In the genomic region with DNA sequence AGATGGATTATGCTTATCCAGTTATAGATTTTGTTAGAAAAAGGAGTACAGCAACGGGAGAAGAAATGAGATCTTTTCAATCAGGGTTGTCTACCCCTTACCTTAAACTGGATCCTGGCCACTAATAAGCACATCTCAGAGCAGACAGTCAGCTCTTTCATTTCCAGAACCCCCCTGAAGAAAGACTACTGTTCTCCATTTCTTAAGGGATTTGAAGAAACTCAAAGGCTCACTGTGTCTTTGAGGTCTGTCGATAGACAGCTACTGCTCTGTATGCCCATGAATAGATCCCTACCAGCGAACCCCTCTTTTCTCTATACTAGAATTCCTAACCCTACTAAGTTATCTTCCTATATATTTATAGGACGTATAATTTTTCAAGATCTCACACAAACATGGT, we compare ENCODE assay signal across 8 cellular contexts. TPM values are rescaled to one million over a fixed set of nuclear protein-coding genes. Genes with fewer than 3 reads are reported as not detected.
A peak's percentile ranks its signal among the peaks of the same experiment; 100 is the strongest.
DNase-seq lines count a peak whose midpoint lies in the region; ATAC-seq, FAIRE-seq and TF ChIP-seq lines count a peak whose summit lies in the region.

No MANE protein-coding gene starts in this region.

- H3K27me3 ChIP-seq in keratinocyte (ENCODE audit: control insufficient read depth, extremely low read depth, insufficient read depth, low read length), result no peaks in the 10 kb centered on the region

- H3K27ac ChIP-seq in keratinocyte (ENCODE audit: control insufficient read depth, insufficient read depth, low read length) (peak overlapping the region; percentile 90), temporal lobe (ENCODE audit: low read depth, low read length) (peak overlapping the region; percentile 64)

- H3K4me2 ChIP-seq in keratinocyte (ENCODE audit: control insufficient read depth, extremely low read depth, insufficient read depth, low read depth, low read length), result peak overlapping the region; percentile 97

- no peaks in the 10 kb centered on the region for H3K9me1 ChIP-seq in keratinocyte (ENCODE audit: control insufficient read depth, extremely low read depth, insufficient read depth, low read length)

- H3K79me2 ChIP-seq in keratinocyte (ENCODE audit: control insufficient read depth, insufficient read depth, low read length), result peaks cover 42% of the 10 kb centered on the region

- DNase-seq in activated CD4-positive, alpha-beta T cell treated with anti-CD3 and anti-CD28 coated beads for 36 hours, result no peak
- no peak for DNase-seq in activated CD4-positive, alpha-beta T cell treated with anti-CD3 and anti-CD28 coated beads, Interleukin-2, amount 50 U/mL, for 4 hours
- no peak for DNase-seq in keratinocyte (ENCODE audit: low read depth, low spot score)
- DNase-seq in ACHN, result no peak
- no peak for DNase-seq in NCI-H2196 treated with DMSO at 0.1 percent for 48 hours (lab: John Stamatoyannopoulos, UW; ENCODE audit: unreplicated experiment)
- no peak for DNase-seq in stimulated activated CD4-positive, alpha-beta T cell treated with anti-CD3 and anti-CD28 coated beads, Interleukin-4, amount 100 ng/mL, for 4 hours

- peak overlapping the region; percentile 91 for H2AFZ ChIP-seq in keratinocyte (ENCODE audit: control insufficient read depth, low read length)

- CTCF ChIA-PET in activated CD4-positive, alpha-beta T cell treated with anti-CD3 and anti-CD28 coated beads for 36 hours (lab: Charles Lee), result interaction anchor here (0.6 to 2.1 kb wide), 2 partner anchors 57 to 271 kb away, joined by 3 to 7 read pairs; no protein-coding TSS in a partner anchor

- peak overlapping the region; percentile 93 for H3K9ac ChIP-seq in keratinocyte (ENCODE audit: control insufficient read depth, extremely low read depth, insufficient read depth, low read length)

- H3K27me3 Mint-ChIP-seq in activated CD4-positive, alpha-beta T cell treated with anti-CD3 and anti-CD28 coated beads for 36 hours, result no peaks in the 10 kb centered on the region
- H3K27me3 Mint-ChIP-seq in activated naive CD8-positive, alpha-beta T cell, result no peaks in the 10 kb centered on the region

- POLR2A ChIA-PET in activated CD4-positive, alpha-beta T cell treated with anti-CD3 and anti-CD28 coated beads for 36 hours (lab: Charles Lee), result interaction anchor here (0.6 kb wide), 1 partner anchor 86 kb away, joined by 3 read pairs; no protein-coding TSS in a partner anchor

- dilution Hi-C loops in keratinocyte (cut with MboI; ENCODE audit: extremely low pct_ligation_motif_present, low sequenced_read_pairs), result no loop called here

- ATAC-seq in activated CD4-positive, alpha-beta T cell treated with anti-CD3 and anti-CD28 coated beads for 36 hours, result no peak

- peak overlapping the region; percentile 82 for H3K27ac Mint-ChIP-seq in activated CD4-positive, alpha-beta T cell treated with anti-CD3 and anti-CD28 coated beads for 36 hours
- peak overlapping the region; percentile 58 for H3K27ac Mint-ChIP-seq in activated naive CD8-positive, alpha-beta T cell

- H3K9me3 ChIP-seq in keratinocyte (ENCODE audit: control insufficient read depth, low read depth, low read length), result no peaks in the 10 kb centered on the region

- peak overlapping the region; percentile 87 for H3K4me3 Mint-ChIP-seq in activated CD4-positive, alpha-beta T cell treated with anti-CD3 and anti-CD28 coated beads for 36 hours
- peak overlapping the region; percentile 98 for H3K4me3 Mint-ChIP-seq in activated naive CD8-positive, alpha-beta T cell

- peaks cover 8% of the 10 kb centered on the region for H3K9me3 Mint-ChIP-seq in activated CD4-positive, alpha-beta T cell treated with anti-CD3 and anti-CD28 coated beads for 36 hours (ENCODE audit: low read depth)
- H3K9me3 Mint-ChIP-seq in activated naive CD8-positive, alpha-beta T cell (ENCODE audit: low read depth), result peaks cover 6% of the 10 kb centered on the region

- FAIRE-seq in keratinocyte (lab: Jason Lieb, UNC), result no peak

- peaks cover 16% of the 10 kb centered on the region for H3K4me1 Mint-ChIP-seq in activated CD4-positive, alpha-beta T cell treated with anti-CD3 and anti-CD28 coated beads for 36 hours
- peaks cover 19% of the 10 kb centered on the region for H3K4me1 Mint-ChIP-seq in activated naive CD8-positive, alpha-beta T cell (ENCODE audit: low read depth)

- H3K4me3 ChIP-seq in keratinocyte (ENCODE audit: control insufficient read depth in 2 of 3, extremely low read depth in 1 of 3, insufficient read depth in 2 of 3, low read depth in 1 of 3, low read length in 3 of 3), result peak overlapping the region; percentile 86 to 99 (median 97)

- TF ChIP-seq CTCF in keratinocyte (optimal IDR thresholded peaks at IDR 0.05 in 1 of 3, IDR thresholded peaks at IDR 0.05 in 1 of 3, conservative IDR thresholded peaks at IDR 0.05 in 1 of 3; ENCODE audit: extremely low read depth in 1 of 3, insufficient read depth in 2 of 3, low read length in 3 of 3), result no peak

- in situ Hi-C loops in ACHN (cut with HindIII; ENCODE audit: low pct_ligation_motif_present, low pct_unique_long_range_greater_than_20kb, low sequenced_read_pairs), result no loop called here

- no peaks in the 10 kb centered on the region for H3K36me3 ChIP-seq in keratinocyte (ENCODE audit: control insufficient read depth in 2 of 2, extremely low read depth in 1 of 2, insufficient read depth in 2 of 2, low read length in 2 of 2)

- peaks cover 9% of the 10 kb centered on the region for H3K4me1 ChIP-seq in keratinocyte (ENCODE audit: control insufficient read depth, extremely low read depth, insufficient read depth, low read length)

- no peaks in the 10 kb centered on the region for H4K20me1 ChIP-seq in keratinocyte (ENCODE audit: control insufficient read depth, extremely low read depth, insufficient read depth, low read length)

- intact Hi-C loops in activated CD4-positive, alpha-beta T cell treated with anti-CD3 and anti-CD28 coated beads for 36 hours (cut with DNase I, micrococcal nuclease), result loop anchor here (2.0 to 10.0 kb wide), 8 partner anchors 67 to 861 kb away; partner anchors contain the start of genes KLF3 (in 1 of the 2), LIAS (in 1 of the 2), N4BP2 (in 1 of the 2) and PDS5A (in 1 of the 2)

- peaks cover 13% of the 10 kb centered on the region for H3K36me3 Mint-ChIP-seq in activated CD4-positive, alpha-beta T cell treated with anti-CD3 and anti-CD28 coated beads for 36 hours (ENCODE audit: low read depth)
- peaks cover 7% of the 10 kb centered on the region for H3K36me3 Mint-ChIP-seq in activated naive CD8-positive, alpha-beta T cell

RNA-seq across cellular contexts. Expression of gene UGDH, which starts 1.0 kb away (rescaled TPM):
- 10 to 100 TPM; 30.2 to 31.3 TPM for total RNA-seq in activated CD4-positive, alpha-beta T cell treated with anti-CD3 and anti-CD28 coated beads for 36 hours
- polyA plus RNA-seq in keratinocyte, result 23.5 to 39.4 TPM (median 33.0 TPM) in 3 replicates
- 20.2 TPM for polyA plus RNA-seq in keratinocyte (2011; ENCODE audit: low read depth)
- polyA plus RNA-seq in keratinocyte (2011; cell fraction: cytosol; rRNA removed), result 26.6 and 38.1 TPM in 2 replicates
- polyA plus RNA-seq in keratinocyte (2011; cell fraction: nucleus; rRNA removed), result 24.2 and 30.3 TPM in 2 replicates
- 13.5 and 30.1 TPM in 2 replicates for polyA plus RNA-seq in keratinocyte (2012; ENCODE audit: low replicate concordance)
- 7.0 to 31.5 TPM (median 19.3 TPM) in 3 replicates for polyA minus RNA-seq in keratinocyte
- polyA minus RNA-seq in keratinocyte (2011; cell fraction: cytosol; rRNA and poly(A)+ RNA removed), result 44.9 TPM
- polyA minus RNA-seq in keratinocyte (2011; cell fraction: nucleus; rRNA and poly(A)+ RNA removed), result 9.3 and 28.9 TPM in 2 replicates
- total RNA-seq in temporal lobe, result 24.6 TPM
